In genomic region chr7:138657854-138658386, GRCh38 we compare ENCODE assay signal across 1 cellular context.
TF ChIP-seq lines count a peak whose summit lies in the region.

No MANE protein-coding gene starts in this region.

TF ChIP-seq in H1, 55 proteins besides CTCF, POLR2A, EP300 and RAD21:
- no peak for TF ChIP-seq USF2 (IDR thresholded peaks at IDR 0.05; ENCODE audit: low read length)
- peak; percentile 69; the same call in 1 of the 2 replicates for TF ChIP-seq YY1 (IDR thresholded peaks at IDR 0.05; ENCODE audit: low read depth, low read length)
